Comparison of ENCODE assay signal across 1 cellular context in the genomic region with DNA sequence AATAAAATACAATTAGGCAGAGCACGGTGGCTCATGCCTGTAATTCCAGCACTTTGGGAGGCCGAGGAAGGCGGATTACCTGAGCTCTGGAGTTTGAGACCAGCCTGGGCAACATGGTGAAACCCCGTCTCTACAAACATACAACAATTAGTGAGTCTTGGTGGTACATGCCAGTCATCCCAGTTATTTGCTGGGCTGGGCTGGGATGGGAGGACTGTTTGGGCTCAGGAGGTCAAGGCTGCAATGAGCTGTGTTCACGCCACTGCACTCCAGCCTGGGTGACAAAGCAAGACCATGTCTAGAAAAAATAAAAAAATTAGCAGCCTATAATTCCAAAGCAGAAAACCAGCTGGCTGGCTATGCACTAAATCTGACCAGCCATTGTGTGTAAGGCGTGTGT.
TF ChIP-seq lines count a peak whose summit lies in the region.

No MANE protein-coding gene starts in this region.

TF ChIP-seq in HepG2, 621 proteins besides CTCF, POLR2A, EP300 and RAD21 (continued from another document and continues in another):
- no peak for TF ChIP-seq NONO (IDR thresholded peaks at IDR 0.05)
- TF ChIP-seq NONO (CRISPR knock-in tag; conservative IDR thresholded peaks at IDR 0.05), result no peak
- peak; percentile 23; the same call in 1 of the 2 replicates for TF ChIP-seq GFI1 (CRISPR knock-in tag; IDR thresholded peaks at IDR 0.05; ENCODE audit: borderline replicate concordance)
- TF ChIP-seq, protein P1, sequence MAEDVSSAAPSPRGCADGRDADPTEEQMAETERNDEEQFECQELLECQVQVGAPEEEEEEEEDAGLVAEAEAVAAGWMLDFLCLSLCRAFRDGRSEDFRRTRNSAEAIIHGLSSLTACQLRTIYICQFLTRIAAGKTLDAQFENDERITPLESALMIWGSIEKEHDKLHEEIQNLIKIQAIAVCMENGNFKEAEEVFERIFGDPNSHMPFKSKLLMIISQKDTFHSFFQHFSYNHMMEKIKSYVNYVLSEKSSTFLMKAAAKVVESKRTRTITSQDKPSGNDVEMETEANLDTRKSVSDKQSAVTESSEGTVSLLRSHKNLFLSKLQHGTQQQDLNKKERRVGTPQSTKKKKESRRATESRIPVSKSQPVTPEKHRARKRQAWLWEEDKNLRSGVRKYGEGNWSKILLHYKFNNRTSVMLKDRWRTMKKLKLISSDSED (CRISPR knock-in tag; IDR thresholded peaks at IDR 0.05), result no peak
- TF ChIP-seq ZNF841 (CRISPR knock-in tag; IDR thresholded peaks at IDR 0.05; ENCODE audit: borderline replicate concordance), result no peak
- TF ChIP-seq ZNF224 (CRISPR knock-in tag; IDR thresholded peaks at IDR 0.05), result no peak
- TF ChIP-seq, protein P2, sequence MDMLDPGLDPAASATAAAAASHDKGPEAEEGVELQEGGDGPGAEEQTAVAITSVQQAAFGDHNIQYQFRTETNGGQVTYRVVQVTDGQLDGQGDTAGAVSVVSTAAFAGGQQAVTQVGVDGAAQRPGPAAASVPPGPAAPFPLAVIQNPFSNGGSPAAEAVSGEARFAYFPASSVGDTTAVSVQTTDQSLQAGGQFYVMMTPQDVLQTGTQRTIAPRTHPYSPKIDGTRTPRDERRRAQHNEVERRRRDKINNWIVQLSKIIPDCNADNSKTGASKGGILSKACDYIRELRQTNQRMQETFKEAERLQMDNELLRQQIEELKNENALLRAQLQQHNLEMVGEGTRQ (IDR thresholded peaks at IDR 0.05; ENCODE audit: low read depth, low read length), result no peak
- TF ChIP-seq, protein P2 (CRISPR knock-in tag; IDR thresholded peaks at IDR 0.05; ENCODE audit: borderline replicate concordance), result no peak
- TF ChIP-seq PAF1 (CRISPR knock-in tag; IDR thresholded peaks at IDR 0.05), result no peak
- TF ChIP-seq ZNF343 (CRISPR knock-in tag; IDR thresholded peaks at IDR 0.05), result no peak
- TF ChIP-seq, protein P3, sequence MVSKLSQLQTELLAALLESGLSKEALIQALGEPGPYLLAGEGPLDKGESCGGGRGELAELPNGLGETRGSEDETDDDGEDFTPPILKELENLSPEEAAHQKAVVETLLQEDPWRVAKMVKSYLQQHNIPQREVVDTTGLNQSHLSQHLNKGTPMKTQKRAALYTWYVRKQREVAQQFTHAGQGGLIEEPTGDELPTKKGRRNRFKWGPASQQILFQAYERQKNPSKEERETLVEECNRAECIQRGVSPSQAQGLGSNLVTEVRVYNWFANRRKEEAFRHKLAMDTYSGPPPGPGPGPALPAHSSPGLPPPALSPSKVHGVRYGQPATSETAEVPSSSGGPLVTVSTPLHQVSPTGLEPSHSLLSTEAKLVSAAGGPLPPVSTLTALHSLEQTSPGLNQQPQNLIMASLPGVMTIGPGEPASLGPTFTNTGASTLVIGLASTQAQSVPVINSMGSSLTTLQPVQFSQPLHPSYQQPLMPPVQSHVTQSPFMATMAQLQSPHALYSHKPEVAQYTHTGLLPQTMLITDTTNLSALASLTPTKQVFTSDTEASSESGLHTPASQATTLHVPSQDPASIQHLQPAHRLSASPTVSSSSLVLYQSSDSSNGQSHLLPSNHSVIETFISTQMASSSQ (IDR thresholded peaks at IDR 0.05; ENCODE audit: low read depth), result no peak
- TF ChIP-seq, protein P3 (CRISPR knock-in tag; IDR thresholded peaks at IDR 0.05; ENCODE audit: borderline replicate concordance), result no peak
- no peak for TF ChIP-seq ZNF547 (CRISPR knock-in tag; IDR thresholded peaks at IDR 0.05)
- TF ChIP-seq NR2F6 (IDR thresholded peaks at IDR 0.05), result peak; percentile 70
- peak; percentile 83 for TF ChIP-seq NR2F6 (CRISPR knock-in tag; IDR thresholded peaks at IDR 0.05)
- TF ChIP-seq ERF (CRISPR knock-in tag; IDR thresholded peaks at IDR 0.05), result no peak
- TF ChIP-seq MED8 (CRISPR knock-in tag; IDR thresholded peaks at IDR 0.05; ENCODE audit: insufficient replicate concordance), result no peak
- no peak for TF ChIP-seq ZNF234 (CRISPR knock-in tag; conservative IDR thresholded peaks at IDR 0.05)
- 0 out of 2 replicates have a peak, but pooled peaks have one; percentile 51 for TF ChIP-seq HDAC1 (CRISPR knock-in tag; IDR thresholded peaks at IDR 0.05)
- TF ChIP-seq MED1 (CRISPR knock-in tag; IDR thresholded peaks at IDR 0.05), result 0 out of 2 replicates have a peak, but pooled peaks have one; percentile 26
- no peak for TF ChIP-seq TCF7 (IDR thresholded peaks at IDR 0.05; ENCODE audit: low read depth)
- TF ChIP-seq, protein P4, sequence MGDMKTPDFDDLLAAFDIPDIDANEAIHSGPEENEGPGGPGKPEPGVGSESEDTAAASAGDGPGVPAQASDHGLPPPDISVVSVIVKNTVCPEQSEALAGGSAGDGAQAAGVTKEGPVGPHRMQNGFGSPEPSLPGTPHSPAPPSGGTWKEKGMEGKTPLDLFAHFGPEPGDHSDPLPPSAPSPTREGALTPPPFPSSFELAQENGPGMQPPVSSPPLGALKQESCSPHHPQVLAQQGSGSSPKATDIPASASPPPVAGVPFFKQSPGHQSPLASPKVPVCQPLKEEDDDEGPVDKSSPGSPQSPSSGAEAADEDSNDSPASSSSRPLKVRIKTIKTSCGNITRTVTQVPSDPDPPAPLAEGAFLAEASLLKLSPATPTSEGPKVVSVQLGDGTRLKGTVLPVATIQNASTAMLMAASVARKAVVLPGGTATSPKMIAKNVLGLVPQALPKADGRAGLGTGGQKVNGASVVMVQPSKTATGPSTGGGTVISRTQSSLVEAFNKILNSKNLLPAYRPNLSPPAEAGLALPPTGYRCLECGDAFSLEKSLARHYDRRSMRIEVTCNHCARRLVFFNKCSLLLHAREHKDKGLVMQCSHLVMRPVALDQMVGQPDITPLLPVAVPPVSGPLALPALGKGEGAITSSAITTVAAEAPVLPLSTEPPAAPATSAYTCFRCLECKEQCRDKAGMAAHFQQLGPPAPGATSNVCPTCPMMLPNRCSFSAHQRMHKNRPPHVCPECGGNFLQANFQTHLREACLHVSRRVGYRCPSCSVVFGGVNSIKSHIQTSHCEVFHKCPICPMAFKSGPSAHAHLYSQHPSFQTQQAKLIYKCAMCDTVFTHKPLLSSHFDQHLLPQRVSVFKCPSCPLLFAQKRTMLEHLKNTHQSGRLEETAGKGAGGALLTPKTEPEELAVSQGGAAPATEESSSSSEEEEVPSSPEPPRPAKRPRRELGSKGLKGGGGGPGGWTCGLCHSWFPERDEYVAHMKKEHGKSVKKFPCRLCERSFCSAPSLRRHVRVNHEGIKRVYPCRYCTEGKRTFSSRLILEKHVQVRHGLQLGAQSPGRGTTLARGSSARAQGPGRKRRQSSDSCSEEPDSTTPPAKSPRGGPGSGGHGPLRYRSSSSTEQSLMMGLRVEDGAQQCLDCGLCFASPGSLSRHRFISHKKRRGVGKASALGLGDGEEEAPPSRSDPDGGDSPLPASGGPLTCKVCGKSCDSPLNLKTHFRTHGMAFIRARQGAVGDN (CRISPR knock-in tag; IDR thresholded peaks at IDR 0.05), result no peak; the same call in 1 of the 2 replicates
- TF ChIP-seq, protein P5, sequence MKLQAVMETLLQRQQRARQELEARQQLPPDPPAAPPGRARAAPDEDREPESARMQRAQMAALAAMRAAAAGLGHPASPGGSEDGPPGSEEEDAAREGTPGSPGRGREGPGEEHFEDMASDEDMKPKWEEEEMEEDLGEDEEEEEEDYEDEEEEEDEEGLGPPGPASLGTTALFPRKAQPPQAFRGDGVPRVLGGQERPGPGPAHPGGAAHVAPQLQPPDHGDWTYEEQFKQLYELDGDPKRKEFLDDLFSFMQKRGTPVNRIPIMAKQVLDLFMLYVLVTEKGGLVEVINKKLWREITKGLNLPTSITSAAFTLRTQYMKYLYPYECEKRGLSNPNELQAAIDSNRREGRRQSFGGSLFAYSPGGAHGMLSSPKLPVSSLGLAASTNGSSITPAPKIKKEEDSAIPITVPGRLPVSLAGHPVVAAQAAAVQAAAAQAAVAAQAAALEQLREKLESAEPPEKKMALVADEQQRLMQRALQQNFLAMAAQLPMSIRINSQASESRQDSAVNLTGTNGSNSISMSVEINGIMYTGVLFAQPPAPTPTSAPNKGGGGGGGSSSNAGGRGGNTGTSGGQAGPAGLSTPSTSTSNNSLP (IDR thresholded peaks at IDR 0.05; ENCODE audit: low read depth, low read length), result no peak
- no peak for TF ChIP-seq PTBP1 (IDR thresholded peaks at IDR 0.05; ENCODE audit: low read depth, low read length, poor library complexity, severe bottlenecking)
- TF ChIP-seq, protein P6, sequence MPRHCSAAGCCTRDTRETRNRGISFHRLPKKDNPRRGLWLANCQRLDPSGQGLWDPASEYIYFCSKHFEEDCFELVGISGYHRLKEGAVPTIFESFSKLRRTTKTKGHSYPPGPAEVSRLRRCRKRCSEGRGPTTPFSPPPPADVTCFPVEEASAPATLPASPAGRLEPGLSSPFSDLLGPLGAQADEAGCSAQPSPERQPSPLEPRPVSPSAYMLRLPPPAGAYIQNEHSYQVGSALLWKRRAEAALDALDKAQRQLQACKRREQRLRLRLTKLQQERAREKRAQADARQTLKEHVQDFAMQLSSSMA (CRISPR knock-in tag; IDR thresholded peaks at IDR 0.05), result no peak
- TF ChIP-seq PITX1 (CRISPR knock-in tag; IDR thresholded peaks at IDR 0.05), result no peak; the same call in 1 of the 2 replicates
- TF ChIP-seq ETV5 (CRISPR knock-in tag; IDR thresholded peaks at IDR 0.05; ENCODE audit: borderline replicate concordance), result no peak
- TF ChIP-seq POGZ (CRISPR knock-in tag; IDR thresholded peaks at IDR 0.05), result 0 out of 2 replicates have a peak, but pooled peaks have one; percentile 23
- TF ChIP-seq SRSF1 (optimal IDR thresholded peaks at IDR 0.05; ENCODE audit: low read depth, low read length), result no peak
- TF ChIP-seq, protein P7, sequence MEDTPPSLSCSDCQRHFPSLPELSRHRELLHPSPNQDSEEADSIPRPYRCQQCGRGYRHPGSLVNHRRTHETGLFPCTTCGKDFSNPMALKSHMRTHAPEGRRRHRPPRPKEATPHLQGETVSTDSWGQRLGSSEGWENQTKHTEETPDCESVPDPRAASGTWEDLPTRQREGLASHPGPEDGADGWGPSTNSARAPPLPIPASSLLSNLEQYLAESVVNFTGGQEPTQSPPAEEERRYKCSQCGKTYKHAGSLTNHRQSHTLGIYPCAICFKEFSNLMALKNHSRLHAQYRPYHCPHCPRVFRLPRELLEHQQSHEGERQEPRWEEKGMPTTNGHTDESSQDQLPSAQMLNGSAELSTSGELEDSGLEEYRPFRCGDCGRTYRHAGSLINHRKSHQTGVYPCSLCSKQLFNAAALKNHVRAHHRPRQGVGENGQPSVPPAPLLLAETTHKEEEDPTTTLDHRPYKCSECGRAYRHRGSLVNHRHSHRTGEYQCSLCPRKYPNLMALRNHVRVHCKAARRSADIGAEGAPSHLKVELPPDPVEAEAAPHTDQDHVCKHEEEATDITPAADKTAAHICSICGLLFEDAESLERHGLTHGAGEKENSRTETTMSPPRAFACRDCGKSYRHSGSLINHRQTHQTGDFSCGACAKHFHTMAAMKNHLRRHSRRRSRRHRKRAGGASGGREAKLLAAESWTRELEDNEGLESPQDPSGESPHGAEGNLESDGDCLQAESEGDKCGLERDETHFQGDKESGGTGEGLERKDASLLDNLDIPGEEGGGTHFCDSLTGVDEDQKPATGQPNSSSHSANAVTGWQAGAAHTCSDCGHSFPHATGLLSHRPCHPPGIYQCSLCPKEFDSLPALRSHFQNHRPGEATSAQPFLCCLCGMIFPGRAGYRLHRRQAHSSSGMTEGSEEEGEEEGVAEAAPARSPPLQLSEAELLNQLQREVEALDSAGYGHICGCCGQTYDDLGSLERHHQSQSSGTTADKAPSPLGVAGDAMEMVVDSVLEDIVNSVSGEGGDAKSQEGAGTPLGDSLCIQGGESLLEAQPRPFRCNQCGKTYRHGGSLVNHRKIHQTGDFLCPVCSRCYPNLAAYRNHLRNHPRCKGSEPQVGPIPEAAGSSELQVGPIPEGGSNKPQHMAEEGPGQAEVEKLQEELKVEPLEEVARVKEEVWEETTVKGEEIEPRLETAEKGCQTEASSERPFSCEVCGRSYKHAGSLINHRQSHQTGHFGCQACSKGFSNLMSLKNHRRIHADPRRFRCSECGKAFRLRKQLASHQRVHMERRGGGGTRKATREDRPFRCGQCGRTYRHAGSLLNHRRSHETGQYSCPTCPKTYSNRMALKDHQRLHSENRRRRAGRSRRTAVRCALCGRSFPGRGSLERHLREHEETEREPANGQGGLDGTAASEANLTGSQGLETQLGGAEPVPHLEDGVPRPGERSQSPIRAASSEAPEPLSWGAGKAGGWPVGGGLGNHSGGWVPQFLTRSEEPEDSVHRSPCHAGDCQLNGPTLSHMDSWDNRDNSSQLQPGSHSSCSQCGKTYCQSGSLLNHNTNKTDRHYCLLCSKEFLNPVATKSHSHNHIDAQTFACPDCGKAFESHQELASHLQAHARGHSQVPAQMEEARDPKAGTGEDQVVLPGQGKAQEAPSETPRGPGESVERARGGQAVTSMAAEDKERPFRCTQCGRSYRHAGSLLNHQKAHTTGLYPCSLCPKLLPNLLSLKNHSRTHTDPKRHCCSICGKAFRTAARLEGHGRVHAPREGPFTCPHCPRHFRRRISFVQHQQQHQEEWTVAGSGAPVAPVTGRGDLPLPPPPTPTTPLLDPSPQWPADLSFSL (CRISPR knock-in tag; IDR thresholded peaks at IDR 0.05), result no peak
- TF ChIP-seq ZNF720 (CRISPR knock-in tag; IDR thresholded peaks at IDR 0.05), result no peak
- TF ChIP-seq, protein P8, sequence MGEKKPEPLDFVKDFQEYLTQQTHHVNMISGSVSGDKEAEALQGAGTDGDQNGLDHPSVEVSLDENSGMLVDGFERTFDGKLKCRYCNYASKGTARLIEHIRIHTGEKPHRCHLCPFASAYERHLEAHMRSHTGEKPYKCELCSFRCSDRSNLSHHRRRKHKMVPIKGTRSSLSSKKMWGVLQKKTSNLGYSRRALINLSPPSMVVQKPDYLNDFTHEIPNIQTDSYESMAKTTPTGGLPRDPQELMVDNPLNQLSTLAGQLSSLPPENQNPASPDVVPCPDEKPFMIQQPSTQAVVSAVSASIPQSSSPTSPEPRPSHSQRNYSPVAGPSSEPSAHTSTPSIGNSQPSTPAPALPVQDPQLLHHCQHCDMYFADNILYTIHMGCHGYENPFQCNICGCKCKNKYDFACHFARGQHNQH (CRISPR knock-in tag; IDR thresholded peaks at IDR 0.05), result no peak
- no peak for TF ChIP-seq ZNF883 (CRISPR knock-in tag; IDR thresholded peaks at IDR 0.05; ENCODE audit: not compliant biosample characterization)
- no peak for TF ChIP-seq ZNF124 (CRISPR knock-in tag; IDR thresholded peaks at IDR 0.05)
- no peak for TF ChIP-seq ZNF143 (CRISPR knock-in tag; IDR thresholded peaks at IDR 0.05)
- no peak for TF ChIP-seq ZNF33A (CRISPR knock-in tag; IDR thresholded peaks at IDR 0.05; ENCODE audit: borderline replicate concordance)
- 0 out of 2 replicates have a peak, but pooled peaks have one; percentile 33 for TF ChIP-seq MIXL1 (CRISPR knock-in tag; IDR thresholded peaks at IDR 0.05)
- TF ChIP-seq SMAD1 (CRISPR knock-in tag; IDR thresholded peaks at IDR 0.05; ENCODE audit: borderline replicate concordance, low read depth), result no peak
